22 cellular contexts compared by ENCODE assay signal in genomic region chr16:69005641-69006355, GRCh38.
A peak's percentile ranks its signal among the peaks of the same experiment; 100 is the strongest.
DNase-seq lines count a peak whose midpoint lies in the region; ATAC-seq and TF ChIP-seq lines count a peak whose summit lies in the region.
"Had no signal": no experiment of that assay in that cellular context is flagged by ENCODE, and none has a peak within 500 bp of the region (broad histone marks: within the 10 kb centered on the region; RNA-seq: fewer than 3 reads in every experiment).

No MANE protein-coding gene starts in this region.

- no peak overlapping the region for H2BK120ac ChIP-seq in trophoblast cell (ENCODE audit: insufficient read depth, low read length, poor library complexity)

- no peak overlapping the region for H4K91ac ChIP-seq in trophoblast cell (ENCODE audit: low read depth, low read length)

- no peak overlapping the region for H3K18ac ChIP-seq in trophoblast cell (ENCODE audit: low read length)

- DNase-seq in GM10266 (ENCODE audit: extremely low spot score) (peak; percentile 9), glomerular visceral epithelial cell (ENCODE audit: extremely low spot score) (peak; percentile 48), trophoblast cell (no peak), osteoblast (ENCODE audit: insufficient read length, low spot score, missing footprints) (no peak), WTC11 (ENCODE audit: low spot score) (no peak)
- peak; percentile 18 for DNase-seq in stimulated activated naive B cell treated with anti-CD40 and anti-IgM and Interleukin-4, amounts not matched to agents 10 μg/mL and 1 μg/mL and 100 μg/mL, for 72 hours
- no peak for DNase-seq in effector memory CD8-positive, alpha-beta T cell
- DNase-seq: Caco-2; CD4-positive, alpha-beta memory T cell; GOT3; HCEC 1CT; KG1; NCI-H1105 treated with DMSO at 0.1 percent for 48 hours; NCI-H1694; NCI-H2081; NCI-H2171; NCI-H345; NCI-H524; NCI-H82 had no signal

- H2BK5ac ChIP-seq in trophoblast cell (ENCODE audit: low read depth, low read length, poor library complexity): no peak overlapping the region

- H3K79me2 ChIP-seq in OCI-LY3 (ENCODE audit: low read length) (no peaks in the 10 kb centered on the region), trophoblast cell (ENCODE audit: control insufficient read depth, insufficient read depth, low read length, poor library complexity) (no peaks in the 10 kb centered on the region), osteoblast (ENCODE audit: insufficient read depth, low read length) (no peaks in the 10 kb centered on the region)

- no peaks in the 10 kb centered on the region for H3K27me3 ChIP-seq in OCI-LY3 (ENCODE audit: low read depth, low read length)
- H3K27me3 ChIP-seq in trophoblast cell (ENCODE audit: insufficient read depth, low read length): no peaks in the 10 kb centered on the region
- H3K27me3 ChIP-seq in osteoblast (ENCODE audit: insufficient read depth, low read length): no peaks in the 10 kb centered on the region
- H3K27me3 ChIP-seq: SJSA1 had no signal

- H3K4me3 ChIP-seq in OCI-LY3 (ENCODE audit: low read length) (no peak overlapping the region), trophoblast cell (ENCODE audit: low read depth, low read length) (no peak overlapping the region), osteoblast (ENCODE audit: insufficient read depth, low read length) (no peak overlapping the region)
- H3K4me3 ChIP-seq: SJSA1 had no signal

- H4K12ac ChIP-seq in trophoblast cell (ENCODE audit: low read depth, low read length): no peak overlapping the region

- H2AK5ac ChIP-seq in trophoblast cell (ENCODE audit: low read length): no peak overlapping the region

- peaks cover 4 to 8% of the 10 kb centered on the region in 2 donors for H3K9me3 Mint-ChIP-seq in stimulated activated naive B cell treated with anti-CD40 and anti-IgM and Interleukin-4, amounts not matched to agents 10 μg/mL and 1 μg/mL and 100 μg/mL, for 72 hours
- no peaks in the 10 kb centered on the region for H3K9me3 Mint-ChIP-seq in effector memory CD8-positive, alpha-beta T cell
- H3K9me3 Mint-ChIP-seq in WTC11: peaks cover 42% of the 10 kb centered on the region

- H4K8ac ChIP-seq in trophoblast cell (ENCODE audit: low read depth, low read length): no peak overlapping the region

- ATAC-seq in stimulated activated naive B cell treated with anti-CD40 and anti-IgM and Interleukin-4, amounts not matched to agents 10 μg/mL and 1 μg/mL and 100 μg/mL, for 72 hours (replicated peaks): peak; percentile 79 to 91
- ATAC-seq in effector memory CD8-positive, alpha-beta T cell (replicated peaks): no peak
- no peak for ATAC-seq in WTC11
- ATAC-seq: Right ventricle myocardium inferior had no signal

- no peak overlapping the region for H3K4me3 Mint-ChIP-seq in stimulated activated naive B cell treated with anti-CD40 and anti-IgM and Interleukin-4, amounts not matched to agents 10 μg/mL and 1 μg/mL and 100 μg/mL, for 72 hours
- H3K4me3 Mint-ChIP-seq in effector memory CD8-positive, alpha-beta T cell: no peak overlapping the region
- H3K4me3 Mint-ChIP-seq in WTC11: no peak overlapping the region
- H3K4me3 Mint-ChIP-seq: CD4-positive, alpha-beta memory T cell had no signal

- no peak overlapping the region for H3K9ac ChIP-seq in OCI-LY3 (ENCODE audit: low read length)
- no peak overlapping the region for H3K9ac ChIP-seq in trophoblast cell (ENCODE audit: low read length)

- H3K27ac ChIP-seq in OCI-LY3 (ENCODE audit: low read length) (peak overlapping the region; percentile 36), trophoblast cell (ENCODE audit: low read depth, low read length) (no peak overlapping the region), osteoblast (ENCODE audit: low read depth, low read length) (no peak overlapping the region)
- H3K27ac ChIP-seq: SJSA1 had no signal

- no peaks in the 10 kb centered on the region for H3K27me3 Mint-ChIP-seq in stimulated activated naive B cell treated with anti-CD40 and anti-IgM and Interleukin-4, amounts not matched to agents 10 μg/mL and 1 μg/mL and 100 μg/mL, for 72 hours
- no peaks in the 10 kb centered on the region for H3K27me3 Mint-ChIP-seq in effector memory CD8-positive, alpha-beta T cell
- no peaks in the 10 kb centered on the region; the same call in 1 of the 2 replicates for H3K27me3 Mint-ChIP-seq in WTC11 (ENCODE audit: low read depth)
- H3K27me3 Mint-ChIP-seq: CD4-positive, alpha-beta memory T cell had no signal

- CTCF ChIA-PET in WTC11 (lab: Charles Lee): no interaction called here

- H2AFZ ChIP-seq in OCI-LY3 (ENCODE audit: low read depth, low read length) (no peak overlapping the region), trophoblast cell (ENCODE audit: insufficient read depth, low read length, poor library complexity) (no peak overlapping the region), osteoblast (ENCODE audit: low read length) (no peak overlapping the region)

- POLR2A ChIA-PET in WTC11 (lab: Charles Lee): no interaction called here

- H3K23ac ChIP-seq in trophoblast cell (ENCODE audit: low read length): no peak overlapping the region

- no peak overlapping the region for H3K4ac ChIP-seq in trophoblast cell (ENCODE audit: low read depth, low read length)

- peaks cover 14% of the 10 kb centered on the region; the same call in 1 of the 2 replicates for H3K9me3 ChIP-seq in OCI-LY3 (ENCODE audit: insufficient read depth, low read length)
- H3K9me3 ChIP-seq in trophoblast cell (ENCODE audit: insufficient read depth, low read depth, low read length): peaks cover 4% of the 10 kb centered on the region
- peaks cover 4% of the 10 kb centered on the region for H3K9me3 ChIP-seq in osteoblast (ENCODE audit: low read depth, low read length)

- H3K36me3 Mint-ChIP-seq in stimulated activated naive B cell treated with anti-CD40 and anti-IgM and Interleukin-4, amounts not matched to agents 10 μg/mL and 1 μg/mL and 100 μg/mL, for 72 hours: peaks cover 26 to 37% of the 10 kb centered on the region in 2 donors
- H3K36me3 Mint-ChIP-seq in effector memory CD8-positive, alpha-beta T cell (ENCODE audit: insufficient read depth): peaks cover 9% of the 10 kb centered on the region
- H3K36me3 Mint-ChIP-seq in WTC11: peaks cover 45% of the 10 kb centered on the region

- no peak overlapping the region for H3K14ac ChIP-seq in trophoblast cell (ENCODE audit: low read length)

- H3K79me1 ChIP-seq in trophoblast cell (ENCODE audit: low read length): no peaks in the 10 kb centered on the region

- peaks cover 46% of the 10 kb centered on the region for H3K36me3 ChIP-seq in OCI-LY3 (replicated peaks; ENCODE audit: low read depth, low read length)
- peaks cover 0 to 2% of the 10 kb centered on the region in 2 experiments for H3K36me3 ChIP-seq in trophoblast cell (ENCODE audit: control insufficient read depth in 1 of 2, insufficient read depth in 2 of 2, low read length in 2 of 2)
- H3K36me3 ChIP-seq in osteoblast (ENCODE audit: insufficient read depth, low read length): peaks cover 5% of the 10 kb centered on the region
- H3K36me3 ChIP-seq: SJSA1 had no signal

- peak overlapping the region; percentile 11 for H3K27ac Mint-ChIP-seq in stimulated activated naive B cell treated with anti-CD40 and anti-IgM and Interleukin-4, amounts not matched to agents 10 μg/mL and 1 μg/mL and 100 μg/mL, for 72 hours
- H3K27ac Mint-ChIP-seq in effector memory CD8-positive, alpha-beta T cell: no peak overlapping the region
- no peak overlapping the region for H3K27ac Mint-ChIP-seq in WTC11

- peaks cover 7 to 14% of the 10 kb centered on the region in 2 donors for H3K4me1 Mint-ChIP-seq in stimulated activated naive B cell treated with anti-CD40 and anti-IgM and Interleukin-4, amounts not matched to agents 10 μg/mL and 1 μg/mL and 100 μg/mL, for 72 hours
- no peaks in the 10 kb centered on the region for H3K4me1 Mint-ChIP-seq in effector memory CD8-positive, alpha-beta T cell (ENCODE audit: low read depth in 2 of 2)
- H3K4me1 Mint-ChIP-seq in WTC11: peaks cover 10% of the 10 kb centered on the region
- H3K4me1 Mint-ChIP-seq: CD4-positive, alpha-beta memory T cell had no signal

- H2BK12ac ChIP-seq in trophoblast cell (ENCODE audit: low read length): no peak overlapping the region

- peak overlapping the region; percentile 43 for H3K4me2 ChIP-seq in OCI-LY3 (ENCODE audit: low read length)
- H3K4me2 ChIP-seq in trophoblast cell (ENCODE audit: low read length): no peak overlapping the region
- H3K4me2 ChIP-seq in osteoblast (ENCODE audit: insufficient read depth, low read length): no peak overlapping the region

- H4K20me1 ChIP-seq in OCI-LY3 (ENCODE audit: insufficient read depth, low read length) (no peaks in the 10 kb centered on the region), osteoblast (ENCODE audit: insufficient read depth, low read length) (no peaks in the 10 kb centered on the region)

- H3K4me1 ChIP-seq in OCI-LY3 (ENCODE audit: low read length): peaks cover 15% of the 10 kb centered on the region
- no peaks in the 10 kb centered on the region for H3K4me1 ChIP-seq in trophoblast cell (ENCODE audit: control insufficient read depth in 1 of 2, insufficient read depth in 2 of 2, low read length in 2 of 2)
- H3K4me1 ChIP-seq in osteoblast (ENCODE audit: insufficient read depth, low read length): no peaks in the 10 kb centered on the region
- H3K4me1 ChIP-seq: Caco-2, SJSA1 had no signal

- WGBS in trophoblast cell (ENCODE audit: extremely low coverage, insufficient coverage, insufficient read length): no CpG with 5 or more reads among the region's 5 CpGs

- TF ChIP-seq CTCF in GM10266 (IDR thresholded peaks at IDR 0.05; ENCODE audit: control insufficient read depth, insufficient read depth, low read depth, missing control alignments): no peak
- TF ChIP-seq CTCF in OCI-LY3 (IDR thresholded peaks at IDR 0.05; ENCODE audit: low read depth, low read length): no peak
- TF ChIP-seq CTCF in osteoblast (IDR thresholded peaks at IDR 0.05; ENCODE audit: extremely low read depth, low read depth, low read length): no peak
- TF ChIP-seq CTCF in WTC11 (IDR thresholded peaks at IDR 0.05): no peak

TF ChIP-seq in WTC11, 78 proteins besides CTCF, POLR2A, EP300 and RAD21:
- TF ChIP-seq ERG (CRISPR knock-in tag; IDR thresholded peaks at IDR 0.05): no peak

Comparison
In these comparisons a context has a peak if more than half of its experiments do, and no peak if none do; other contexts are left out.
1. DNase-seq: peak in GM10266 (single experiment), glomerular visceral epithelial cell (single experiment) and stimulated activated naive B cell treated with anti-CD40 and anti-IgM and Interleukin-4, amounts not matched to agents 10 μg/mL and 1 μg/mL and 100 μg/mL, for 72 hours (single experiment); none in effector memory CD8-positive, alpha-beta T cell (0 of 3), trophoblast cell (0 of 2), osteoblast (single experiment) and WTC11 (single experiment).
2. ATAC-seq: peak in stimulated activated naive B cell treated with anti-CD40 and anti-IgM and Interleukin-4, amounts not matched to agents 10 μg/mL and 1 μg/mL and 100 μg/mL, for 72 hours (2 of 2); none in effector memory CD8-positive, alpha-beta T cell (single experiment) and WTC11 (single experiment).